Comparison of ENCODE assay signal across 8 cellular contexts in the genomic region with DNA sequence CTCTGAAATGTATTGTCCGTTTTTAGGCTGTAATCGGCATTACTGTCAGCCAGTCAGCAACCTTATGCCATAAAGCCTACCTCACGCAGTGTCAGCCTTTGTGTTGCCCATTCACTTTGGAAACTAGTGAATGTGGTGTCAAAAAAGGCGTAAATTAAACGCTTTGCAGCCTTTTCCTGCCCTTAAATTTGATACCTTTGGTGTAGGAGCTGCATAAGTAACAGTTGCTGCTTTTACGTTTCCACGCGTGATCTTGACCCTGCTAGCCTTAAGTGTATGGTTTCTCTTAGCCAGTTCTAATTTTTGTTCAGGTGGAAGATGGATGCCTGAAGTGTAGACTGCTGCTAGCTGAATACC.
DNase-seq lines count a peak whose midpoint lies in the region; ATAC-seq and TF ChIP-seq lines count a peak whose summit lies in the region.

No MANE protein-coding gene starts in this region.

- H3K4me3 ChIP-seq in GM12865 (ENCODE audit: low read depth, low read length), result peak overlapping the region; percentile 81
- H3K4me3 ChIP-seq in fibroblast of lung (replicated peaks in 1 of 4; ENCODE audit: control extremely low read depth in 1 of 4, insufficient read depth in 1 of 4, low read depth in 3 of 4, low read length in 4 of 4), result peak overlapping the region; percentile 75 to 100 (median 90)
- peak overlapping the region; percentile 90 for H3K4me3 ChIP-seq in rectal smooth muscle tissue (ENCODE audit: low read length)

- peak overlapping the region; percentile 97 for H3K4me2 ChIP-seq in fibroblast of lung (ENCODE audit: extremely low read depth, insufficient read depth, low read length)

- no peaks in the 10 kb centered on the region for H3K9me3 ChIP-seq in fibroblast of lung (ENCODE audit: control insufficient read depth, insufficient read depth, low read depth, low read length)

- H3K9ac ChIP-seq in fibroblast of lung (ENCODE audit: insufficient read depth, low read length) (peak overlapping the region; percentile 94), rectal smooth muscle tissue (ENCODE audit: low read length) (peak overlapping the region; percentile 64)

- TF ChIP-seq CTCF in GM12865 (IDR thresholded peaks at IDR 0.05; ENCODE audit: insufficient read depth, low read depth, low read length, missing control alignments), result no peak
- TF ChIP-seq CTCF in fibroblast of lung (conservative IDR thresholded peaks at IDR 0.05 in 1 of 2, IDR thresholded peaks at IDR 0.05 in 1 of 2; ENCODE audit: low read depth in 1 of 2, low read length in 2 of 2), result no peak

- H3K36me3 ChIP-seq in fibroblast of lung (ENCODE audit: control insufficient read depth, insufficient read depth, low read length) (peaks cover 10% of the 10 kb centered on the region), rectal smooth muscle tissue (ENCODE audit: control insufficient read depth, insufficient read depth, low read length) (peaks cover 8% of the 10 kb centered on the region)

- ATAC-seq in GM18858 (IDR thresholded peaks at IDR 0.05; ENCODE audit: unreplicated experiment), result no peak
- no peak for ATAC-seq in GM18517 (IDR thresholded peaks at IDR 0.05; ENCODE audit: unreplicated experiment)

- H2AFZ ChIP-seq in fibroblast of lung (ENCODE audit: low read length), result no peak overlapping the region

- H3K27ac ChIP-seq in fibroblast of lung (ENCODE audit: insufficient read depth, low read length), result peak overlapping the region; percentile 84
- H3K27ac ChIP-seq in rectal smooth muscle tissue (ENCODE audit: low read depth, low read length), result peak overlapping the region; percentile 71

- DNase-seq in GM12865 (ENCODE audit: low read depth) (no peak), RPMI8226 (peak; percentile 12), fibroblast of lung (ENCODE audit: low read depth in 2 of 2) (no peak), NOMO-1 (lab: John Stamatoyannopoulos, UW; ENCODE audit: unreplicated experiment in 2 of 2) (no peak), SIG-M5 treated with dmso at 0.1 percent for 504 hours (lab: John Stamatoyannopoulos, UW; ENCODE audit: unreplicated experiment) (no peak)

- peaks cover 4% of the 10 kb centered on the region for H3K4me1 ChIP-seq in fibroblast of lung (ENCODE audit: control insufficient read depth, extremely low read depth, insufficient read depth, low read length)
- H3K4me1 ChIP-seq in rectal smooth muscle tissue (ENCODE audit: control insufficient read depth, insufficient read depth, low read length), result peaks cover 7% of the 10 kb centered on the region

- peaks cover 22% of the 10 kb centered on the region for H3K79me2 ChIP-seq in fibroblast of lung (ENCODE audit: control insufficient read depth, insufficient read depth, low read length)

- H3K27me3 ChIP-seq in fibroblast of lung (ENCODE audit: control insufficient read depth, insufficient read depth, low read length) (no peaks in the 10 kb centered on the region), rectal smooth muscle tissue (ENCODE audit: control insufficient read depth, insufficient read depth, low read length) (no peaks in the 10 kb centered on the region)

- no peaks in the 10 kb centered on the region for H4K20me1 ChIP-seq in fibroblast of lung (ENCODE audit: control insufficient read depth, extremely low read depth, insufficient read depth, low read length)
